29 cellular contexts compared by ENCODE assay signal in the genomic region with DNA sequence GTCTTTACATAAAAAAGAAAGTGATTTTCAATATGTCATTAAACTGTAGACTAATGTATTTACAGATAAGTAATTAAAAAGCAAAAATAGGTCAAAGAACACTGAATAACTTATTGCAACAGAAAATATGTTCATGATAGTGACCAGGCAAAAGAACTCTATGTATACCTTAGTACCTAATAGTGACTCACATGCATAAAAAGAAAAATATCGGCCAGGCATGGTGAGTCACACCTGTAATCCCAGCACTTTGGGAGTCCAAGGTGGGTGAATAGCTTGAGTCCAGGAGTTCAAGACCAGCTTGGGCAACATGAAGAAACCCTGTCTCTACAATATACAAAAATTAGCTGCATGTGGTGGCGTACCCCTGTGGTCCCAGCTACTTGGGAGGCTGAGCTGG. TPM values are rescaled to one million over a fixed set of nuclear protein-coding genes. Genes with fewer than 3 reads are reported as not detected.
"Had no signal": no experiment of that assay in that cellular context is flagged by ENCODE, and none has a peak within 500 bp of the region (broad histone marks: within the 10 kb centered on the region; RNA-seq: fewer than 3 reads in every experiment).

No MANE protein-coding gene starts in this region.

- H3K27me3 ChIP-seq: brain microvascular endothelial cell had no signal

- H3K9me3 ChIP-seq: MG63 had no signal

- DNase-seq: activated CD4-positive, alpha-beta T cell treated with anti-CD3 and anti-CD28 coated beads, Interleukin-2, amount 10 ng/mL, durations not matched to agents 24 days and 14 days; activated CD4-positive, alpha-beta T cell treated with anti-CD3 and anti-CD28 coated beads, Interleukin-2, amount 50 U/mL, for 4 hours; activated CD8-positive, alpha-beta T cell treated with anti-CD3 and anti-CD28 coated beads for 36 hours; activated effector memory CD4-positive, alpha-beta T cell treated with anti-CD3 and anti-CD28 coated beads, Interleukin-2, amount 50 U/mL, for 16 hours; activated naive CD4-positive, alpha-beta T cell; activated naive CD4-positive, alpha-beta T cell treated with anti-CD3 and anti-CD28 coated beads, Interleukin-2, amount 50 U/mL, for 16 hours; activated naive CD8-positive, alpha-beta T cell treated with anti-CD3 and anti-CD28 coated beads for 36 hours; activated T-cell treated with anti-CD3 and anti-CD28 coated beads, Interleukin-2, amount 50 U/mL, for 1 hour; activated T-cell treated with anti-CD3 and anti-CD28 coated beads, Interleukin-2, amount 50 U/mL, for 72 hours; amniotic stem cell; aorta; brain microvascular endothelial cell; KG1; MG63; NCI-H1048; NCI-H1105 treated with DMSO at 0.1 percent for 48 hours; NCI-H1436 treated with DMSO at 0.1 percent for 48 hours; NCI-H1694 treated with DMSO at 0.1 percent for 48 hours; NCI-H2029; NCI-H345; NCI-H524 treated with DMSO at 0.1 percent for 48 hours; NCI-H748 treated with DMSO at 0.1 percent for 48 hours; NK-92 treated with Interleukin-12 subunit alpha and Interleukin-12 subunit beta, amount 100 ng/mL, for 24 hours; PC-9; Right ventricle myocardium superior; SW 1271 had no signal

- H3K27ac ChIP-seq: brain microvascular endothelial cell, PC-9, RWPE1 had no signal

- H3K36me3 ChIP-seq: brain microvascular endothelial cell, MG63 had no signal

- H3K4me2 ChIP-seq: PC-9 had no signal

- H2AFZ ChIP-seq: PC-9 had no signal

- ATAC-seq: activated CD8-positive, alpha-beta T cell treated with anti-CD3 and anti-CD28 coated beads for 36 hours; activated T-cell treated with anti-CD3 and anti-CD28 coated beads, Interleukin-2, amount 50 U/mL, for 72 hours; activated T-helper 17 cell treated with anti-CD3 and anti-CD28 coated beads, Interleukin-2, amount 50 U/mL, for 72 hours had no signal

- H3K4me3 ChIP-seq: MG63, PC-9 had no signal

- H3K4me1 Mint-ChIP-seq: activated CD4-positive, alpha-beta T cell treated with anti-CD3 and anti-CD28 coated beads, Interleukin-2, amount 10 ng/mL, durations not matched to agents 24 days and 14 days; activated naive CD8-positive, alpha-beta T cell treated with anti-CD3 and anti-CD28 coated beads for 36 hours; activated T-helper 17 cell treated with anti-CD3 and anti-CD28 coated beads, Interleukin-2, amount 50 U/mL, for 72 hours had no signal

- H3K4me3 Mint-ChIP-seq: activated CD4-positive, alpha-beta T cell treated with anti-CD3 and anti-CD28 coated beads, Interleukin-2, amount 10 ng/mL, durations not matched to agents 24 days and 14 days; activated CD8-positive, alpha-beta T cell treated with anti-CD3 and anti-CD28 coated beads for 36 hours; activated naive CD8-positive, alpha-beta T cell treated with anti-CD3 and anti-CD28 coated beads for 36 hours; activated T-cell treated with anti-CD3 and anti-CD28 coated beads, Interleukin-2, amount 50 U/mL, for 72 hours; activated T-helper 17 cell treated with anti-CD3 and anti-CD28 coated beads, Interleukin-2, amount 50 U/mL, for 72 hours; T-helper 2 cell treated with Interferon-gamma antibody and Interleukin-4, amounts not matched to agents 5 μg/mL and 100 μg/mL, for 36 hours had no signal

- H3K9me3 Mint-ChIP-seq: activated CD4-positive, alpha-beta T cell treated with anti-CD3 and anti-CD28 coated beads, Interleukin-2, amount 10 ng/mL, durations not matched to agents 24 days and 14 days; activated CD8-positive, alpha-beta T cell treated with anti-CD3 and anti-CD28 coated beads for 36 hours; activated naive CD8-positive, alpha-beta T cell treated with anti-CD3 and anti-CD28 coated beads for 36 hours; activated T-cell treated with anti-CD3 and anti-CD28 coated beads, Interleukin-2, amount 50 U/mL, for 72 hours; activated T-helper 17 cell treated with anti-CD3 and anti-CD28 coated beads, Interleukin-2, amount 50 U/mL, for 72 hours; T-helper 2 cell treated with Interferon-gamma antibody and Interleukin-4, amounts not matched to agents 5 μg/mL and 100 μg/mL, for 36 hours had no signal

- H3K27ac Mint-ChIP-seq: activated CD4-positive, alpha-beta T cell treated with anti-CD3 and anti-CD28 coated beads, Interleukin-2, amount 10 ng/mL, durations not matched to agents 24 days and 14 days; activated CD8-positive, alpha-beta T cell treated with anti-CD3 and anti-CD28 coated beads for 36 hours; activated naive CD8-positive, alpha-beta T cell treated with anti-CD3 and anti-CD28 coated beads for 36 hours; activated T-cell treated with anti-CD3 and anti-CD28 coated beads, Interleukin-2, amount 50 U/mL, for 72 hours; activated T-helper 17 cell treated with anti-CD3 and anti-CD28 coated beads, Interleukin-2, amount 50 U/mL, for 72 hours; T-helper 2 cell treated with Interferon-gamma antibody and Interleukin-4, amounts not matched to agents 5 μg/mL and 100 μg/mL, for 36 hours had no signal

- H3K36me3 Mint-ChIP-seq: activated naive CD8-positive, alpha-beta T cell treated with anti-CD3 and anti-CD28 coated beads for 36 hours had no signal

RNA-seq across cellular contexts. Expression of a gene that starts 33.0 kb away (rescaled TPM):
- total RNA-seq: activated CD8-positive, alpha-beta T cell treated with anti-CD3 and anti-CD28 coated beads for 36 hours had no signal
